ENCODE assay signal across 17 cellular contexts in genomic region chr1:51634618-51635017, GRCh38. TPM values are rescaled to one million over a fixed set of nuclear protein-coding genes. Genes with fewer than 3 reads are reported as not detected.
DNase-seq lines count a peak whose midpoint lies in the region; ATAC-seq and TF ChIP-seq lines count a peak whose summit lies in the region.
"Had no signal": no experiment of that assay in that cellular context is flagged by ENCODE, and none has a peak within 500 bp of the region (broad histone marks: within the 10 kb centered on the region; RNA-seq: fewer than 3 reads in every experiment).

No MANE protein-coding gene starts in this region.

- H4K20me1 ChIP-seq in GM23338 (replicated peaks; ENCODE audit: insufficient read depth), result no peaks in the 10 kb centered on the region

- H3K27ac ChIP-seq in GM23338 (ENCODE audit: low read depth) (no peak overlapping the region), ascending aorta (peak overlapping the region; percentile 72 to 87)
- H3K27ac ChIP-seq: SJCRH30 had no signal

- H3K9me3 Mint-ChIP-seq in GM23338 (no peaks in the 10 kb centered on the region; the same call in 2 of the 3 replicates), nephron progenitor cell (no peaks in the 10 kb centered on the region)
- H3K9me3 Mint-ChIP-seq: CD14-positive monocyte had no signal

- H3K4me3 Mint-ChIP-seq in GM23338, result no peak overlapping the region
- no peak overlapping the region for H3K4me3 Mint-ChIP-seq in nephron progenitor cell
- H3K4me3 Mint-ChIP-seq: CD14-positive monocyte had no signal

- H2AFZ ChIP-seq in GM23338, result no peak overlapping the region

- no peak overlapping the region for H3K4me2 ChIP-seq in GM23338

- H3K4me3 ChIP-seq in GM23338, result no peak overlapping the region
- H3K4me3 ChIP-seq in ascending aorta, result no peak overlapping the region
- H3K4me3 ChIP-seq: SJCRH30 had no signal

- no peaks in the 10 kb centered on the region for H3K36me3 ChIP-seq in GM23338 (ENCODE audit: insufficient read depth)
- no peaks in the 10 kb centered on the region for H3K36me3 ChIP-seq in ascending aorta
- H3K36me3 ChIP-seq: SJCRH30 had no signal

- TF ChIP-seq CTCF in GM23338 (conservative IDR thresholded peaks at IDR 0.05; ENCODE audit: low read depth in 2 of 2), result no peak
- TF ChIP-seq CTCF in ascending aorta (IDR thresholded peaks at IDR 0.05), result no peak
- no peak for TF ChIP-seq CTCF in nephron progenitor cell (IDR thresholded peaks at IDR 0.05)

- H3K36me3 Mint-ChIP-seq in GM23338 (ENCODE audit: low read depth), result no peaks in the 10 kb centered on the region
- H3K36me3 Mint-ChIP-seq in nephron progenitor cell (ENCODE audit: low read depth), result no peaks in the 10 kb centered on the region

- DNase-seq in GM23338 (ENCODE audit: low spot score) (no peak), ascending aorta (ENCODE audit: low spot score in 2 of 2) (no peak), nephron progenitor cell (no peak), retina (no peak), SW480 (ENCODE audit: low spot score) (no peak)
- no peak for DNase-seq in activated effector memory CD4-positive, alpha-beta T cell treated with Interleukin-2 at 50 U/mL for 16 hours
- no peak for DNase-seq in activated CD4-positive, alpha-beta T cell treated with anti-CD3 and anti-CD28 coated beads, Interleukin-2, amount 50 U/mL, for 1 hour
- DNase-seq: DND-41, NCI-H1417, NCI-H187, NCI-H2107, NCI-H510A, NCI-H748 treated with DMSO at 0.1 percent for 48 hours, OCI-M1, RPMI8226, SJCRH30 had no signal

- H3K27ac Mint-ChIP-seq in GM23338 (peak overlapping the region; percentile 27; the same call in 1 of the 2 replicates), nephron progenitor cell (peak overlapping the region; percentile 82)
- H3K27ac Mint-ChIP-seq: CD14-positive monocyte had no signal

- no peaks in the 10 kb centered on the region for H3K9me3 ChIP-seq in ascending aorta
- H3K9me3 ChIP-seq: SJCRH30 had no signal

- no peak for ATAC-seq in GM23338

- intact Hi-C loops in ascending aorta (cut with DNase I), result no loop called here

- H3K79me2 ChIP-seq in GM23338 (replicated peaks; ENCODE audit: insufficient read depth), result peaks cover 16% of the 10 kb centered on the region

- H3K4me1 ChIP-seq in GM23338 (ENCODE audit: insufficient read depth) (no peaks in the 10 kb centered on the region), ascending aorta (peaks cover 0 to 43% of the 10 kb centered on the region in 2 donors)

- H3F3A ChIP-seq in GM23338 (replicated peaks; ENCODE audit: low read depth), result no peaks in the 10 kb centered on the region

- H3K4me1 Mint-ChIP-seq in GM23338 (no peaks in the 10 kb centered on the region), nephron progenitor cell (no peaks in the 10 kb centered on the region)

- no peaks in the 10 kb centered on the region for H3K27me3 ChIP-seq in GM23338 (ENCODE audit: insufficient read depth)
- no peaks in the 10 kb centered on the region for H3K27me3 ChIP-seq in ascending aorta
- H3K27me3 ChIP-seq: SJCRH30 had no signal

- H3K27me3 Mint-ChIP-seq in GM23338 (ENCODE audit: insufficient read depth, low read depth, poor library complexity), result no peaks in the 10 kb centered on the region
- H3K27me3 Mint-ChIP-seq in nephron progenitor cell (ENCODE audit: low read depth, poor library complexity), result no peaks in the 10 kb centered on the region

- H3K9me2 ChIP-seq in GM23338 (ENCODE audit: insufficient read depth), result no peaks in the 10 kb centered on the region

TF ChIP-seq in GM23338, 12 proteins besides CTCF, POLR2A, EP300 and RAD21 (continues in another document):
- TF ChIP-seq ETS1 (IDR thresholded peaks at IDR 0.05), result no peak
- TF ChIP-seq EZH2 (IDR thresholded peaks at IDR 0.05; ENCODE audit: low read depth, unreplicated experiment), result no peak
- TF ChIP-seq ZNF331 (CRISPR knock-in tag; IDR thresholded peaks at IDR 0.05; ENCODE audit: low read depth), result no peak
- no peak for TF ChIP-seq ZNF462 (CRISPR knock-in tag; IDR thresholded peaks at IDR 0.05)
- TF ChIP-seq NANOG (IDR thresholded peaks at IDR 0.05; ENCODE audit: borderline replicate concordance), result no peak
- no peak for TF ChIP-seq ZNF114 (CRISPR knock-in tag; IDR thresholded peaks at IDR 0.05)
- no peak for TF ChIP-seq CREB1 (CRISPR knock-in tag; IDR thresholded peaks at IDR 0.05; ENCODE audit: low read depth)

RNA-seq across cellular contexts. Expression of gene OSBPL9, which starts 17.7 kb away (rescaled TPM):
- 74.9 and 82.7 TPM in 2 replicates for total RNA-seq in GM23338 (2014; rRNA removed; shearing (Covaris generic))
- polyA plus RNA-seq in GM23338 (2016; fragmentation: Nextera tagmentation; extraction: Ambion mirVana), result 102 and 103 TPM in 2 replicates
- total RNA-seq in ascending aorta, result 101 TPM
